In the genomic region with DNA sequence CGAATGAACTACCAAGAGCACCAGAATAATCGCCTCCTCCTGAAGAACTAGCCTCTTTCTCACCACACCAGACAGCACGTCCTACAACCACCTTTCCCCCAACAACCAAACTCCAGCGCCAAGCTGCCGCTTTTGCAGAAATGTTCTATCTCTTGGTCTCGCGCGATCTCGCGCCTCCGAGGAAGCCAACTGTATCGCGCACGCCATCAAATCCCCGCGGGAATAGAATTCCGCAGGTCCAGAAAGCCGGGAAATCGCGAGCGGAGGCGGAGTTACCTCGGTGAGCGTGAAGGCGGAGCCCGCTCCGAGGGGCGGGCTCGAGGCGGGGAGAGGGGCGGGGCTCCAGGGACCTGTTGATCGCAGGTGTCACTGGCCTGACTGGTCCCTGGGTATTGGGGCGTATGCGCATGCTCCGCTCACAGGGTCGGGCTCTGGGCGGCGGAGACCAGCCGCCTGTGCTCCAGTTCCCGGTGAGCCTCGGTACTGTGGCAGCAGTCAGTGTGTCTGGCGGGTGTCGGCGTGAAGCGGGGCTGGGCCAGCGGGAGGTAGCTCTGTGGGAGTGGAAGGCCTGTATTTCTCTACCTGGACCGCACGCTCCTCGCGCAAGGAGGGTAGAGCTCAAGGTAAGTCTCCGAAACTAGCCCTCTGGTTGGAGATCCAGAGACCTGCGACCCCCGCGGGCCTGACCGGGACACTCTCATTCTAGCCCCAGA, we compare ENCODE assay signal across 1 cellular context.
TF ChIP-seq lines count a peak whose summit lies in the region.

A gene (plus strand): TSS at position 463 of the 713 bp plus-strand sequence. CDS start 27,047 bp downstream, outside the sequence.

TF ChIP-seq in HepG2, 621 proteins besides CTCF, POLR2A, EP300 and RAD21 (continued from another document and continues in another):
- TF ChIP-seq, protein P1, sequence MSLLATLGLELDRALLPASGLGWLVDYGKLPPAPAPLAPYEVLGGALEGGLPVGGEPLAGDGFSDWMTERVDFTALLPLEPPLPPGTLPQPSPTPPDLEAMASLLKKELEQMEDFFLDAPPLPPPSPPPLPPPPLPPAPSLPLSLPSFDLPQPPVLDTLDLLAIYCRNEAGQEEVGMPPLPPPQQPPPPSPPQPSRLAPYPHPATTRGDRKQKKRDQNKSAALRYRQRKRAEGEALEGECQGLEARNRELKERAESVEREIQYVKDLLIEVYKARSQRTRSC (CRISPR knock-in tag; IDR thresholded peaks at IDR 0.05; ENCODE audit: low read depth): no peak
- TF ChIP-seq ZNF33A (CRISPR knock-in tag; IDR thresholded peaks at IDR 0.05; ENCODE audit: borderline replicate concordance) (no peak; the same call in 1 of the 2 replicates), SNAPC2 (CRISPR knock-in tag; IDR thresholded peaks at IDR 0.05) (no peak), ZNF24 (IDR thresholded peaks at IDR 0.05) (no peak), PCBP2 (optimal IDR thresholded peaks at IDR 0.05; ENCODE audit: low read depth, low read length, poor library complexity, severe bottlenecking) (no peak), IKZF1 (IDR thresholded peaks at IDR 0.05) (no peak), DMAP1 (CRISPR knock-in tag; IDR thresholded peaks at IDR 0.05) (peak; percentile 47), ZNF234 (CRISPR knock-in tag; conservative IDR thresholded peaks at IDR 0.05) (no peak; the same call in 1 of the 2 replicates), ZBTB21 (CRISPR knock-in tag; IDR thresholded peaks at IDR 0.05) (no peak), ZFP62 (CRISPR knock-in tag; IDR thresholded peaks at IDR 0.05) (no peak), ZNF577 (CRISPR knock-in tag; IDR thresholded peaks at IDR 0.05; ENCODE audit: borderline replicate concordance, low read depth) (no peak; the same call in 1 of the 2 replicates), PAF1 (CRISPR knock-in tag; IDR thresholded peaks at IDR 0.05) (no peak), KLF13 (CRISPR knock-in tag; IDR thresholded peaks at IDR 0.05) (no peak), TRIM24 (CRISPR knock-in tag; IDR thresholded peaks at IDR 0.05) (no peak), ZMYM4 (CRISPR knock-in tag; IDR thresholded peaks at IDR 0.05) (peak; percentile 95), ZNF703 (CRISPR knock-in tag; IDR thresholded peaks at IDR 0.05; ENCODE audit: borderline replicate concordance) (no peak; the same call in 1 of the 2 replicates), CREM (IDR thresholded peaks at IDR 0.05) (peak; percentile 41; the same call in 1 of the 2 replicates), CREM (CRISPR knock-in tag; IDR thresholded peaks at IDR 0.05) (no peak), KLF12 (CRISPR knock-in tag; IDR thresholded peaks at IDR 0.05; ENCODE audit: borderline replicate concordance) (peak; percentile 51; the same call in 1 of the 2 replicates), ATF1 (CRISPR knock-in tag; IDR thresholded peaks at IDR 0.05) (no peak), IRX3 (CRISPR knock-in tag; IDR thresholded peaks at IDR 0.05; ENCODE audit: borderline replicate concordance, low read depth) (no peak), PTBP1 (IDR thresholded peaks at IDR 0.05; ENCODE audit: low read depth, low read length, poor library complexity, severe bottlenecking) (no peak), ELF4 (CRISPR knock-in tag; IDR thresholded peaks at IDR 0.05; ENCODE audit: borderline replicate concordance) (0 out of 2 replicates have a peak, but pooled peaks have one; percentile 68), CENPX (CRISPR knock-in tag; IDR thresholded peaks at IDR 0.05) (no peak), ZSCAN30 (CRISPR knock-in tag; IDR thresholded peaks at IDR 0.05) (peak; percentile 62; the same call in 1 of the 2 replicates), TP53 (CRISPR knock-in tag; conservative IDR thresholded peaks at IDR 0.05) (0 out of 2 replicates have a peak, but pooled peaks have one; percentile 18), NFYB (CRISPR knock-in tag; IDR thresholded peaks at IDR 0.05) (no peak; the same call in 1 of the 2 replicates), KLF9 (CRISPR knock-in tag; IDR thresholded peaks at IDR 0.05; ENCODE audit: low read depth) (0 out of 2 replicates have a peak, but pooled peaks have one; percentile 62), ZNF749 (CRISPR knock-in tag; IDR thresholded peaks at IDR 0.05; ENCODE audit: borderline replicate concordance) (no peak; the same call in 1 of the 2 replicates), FOXK1 (CRISPR knock-in tag; IDR thresholded peaks at IDR 0.05; ENCODE audit: borderline replicate concordance, low read depth) (peak; percentile 48; the same call in 1 of the 2 replicates), SAFB2 (CRISPR knock-in tag; IDR thresholded peaks at IDR 0.05; ENCODE audit: borderline replicate concordance, low read depth) (no peak; the same call in 1 of the 2 replicates), HDAC1 (CRISPR knock-in tag; IDR thresholded peaks at IDR 0.05) (no peak; the same call in 1 of the 2 replicates), NFKBIZ (CRISPR knock-in tag; IDR thresholded peaks at IDR 0.05) (no peak), ZKSCAN1 (IDR thresholded peaks at IDR 0.05; ENCODE audit: low read length) (no peak), ZNF724P (CRISPR knock-in tag; IDR thresholded peaks at IDR 0.05; ENCODE audit: borderline replicate concordance) (no peak), TAF1 (CRISPR knock-in tag; IDR thresholded peaks at IDR 0.05) (peak; percentile 94), SIX1 (CRISPR knock-in tag; IDR thresholded peaks at IDR 0.05; ENCODE audit: borderline replicate concordance) (no peak), RFX1 (IDR thresholded peaks at IDR 0.05) (no peak), PRPF4 (IDR thresholded peaks at IDR 0.05; ENCODE audit: low read depth, low read length, poor library complexity, severe bottlenecking) (no peak), ZNF557 (CRISPR knock-in tag; IDR thresholded peaks at IDR 0.05) (peak; percentile 63; the same call in 1 of the 2 replicates), ZBTB1 (CRISPR knock-in tag; IDR thresholded peaks at IDR 0.05; ENCODE audit: borderline replicate concordance) (no peak), GATAD2A (CRISPR knock-in tag; IDR thresholded peaks at IDR 0.05) (no peak), HNRNPL (IDR thresholded peaks at IDR 0.05; ENCODE audit: low read depth, low read length) (no peak), XBP1 (CRISPR knock-in tag; IDR thresholded peaks at IDR 0.05) (0 out of 2 replicates have a peak, but pooled peaks have one; percentile 26), ZNF3 (CRISPR knock-in tag; IDR thresholded peaks at IDR 0.05) (no peak), BORCS8-MEF2B (CRISPR knock-in tag; IDR thresholded peaks at IDR 0.05) (peak; percentile 54)
- TF ChIP-seq, protein P2, sequence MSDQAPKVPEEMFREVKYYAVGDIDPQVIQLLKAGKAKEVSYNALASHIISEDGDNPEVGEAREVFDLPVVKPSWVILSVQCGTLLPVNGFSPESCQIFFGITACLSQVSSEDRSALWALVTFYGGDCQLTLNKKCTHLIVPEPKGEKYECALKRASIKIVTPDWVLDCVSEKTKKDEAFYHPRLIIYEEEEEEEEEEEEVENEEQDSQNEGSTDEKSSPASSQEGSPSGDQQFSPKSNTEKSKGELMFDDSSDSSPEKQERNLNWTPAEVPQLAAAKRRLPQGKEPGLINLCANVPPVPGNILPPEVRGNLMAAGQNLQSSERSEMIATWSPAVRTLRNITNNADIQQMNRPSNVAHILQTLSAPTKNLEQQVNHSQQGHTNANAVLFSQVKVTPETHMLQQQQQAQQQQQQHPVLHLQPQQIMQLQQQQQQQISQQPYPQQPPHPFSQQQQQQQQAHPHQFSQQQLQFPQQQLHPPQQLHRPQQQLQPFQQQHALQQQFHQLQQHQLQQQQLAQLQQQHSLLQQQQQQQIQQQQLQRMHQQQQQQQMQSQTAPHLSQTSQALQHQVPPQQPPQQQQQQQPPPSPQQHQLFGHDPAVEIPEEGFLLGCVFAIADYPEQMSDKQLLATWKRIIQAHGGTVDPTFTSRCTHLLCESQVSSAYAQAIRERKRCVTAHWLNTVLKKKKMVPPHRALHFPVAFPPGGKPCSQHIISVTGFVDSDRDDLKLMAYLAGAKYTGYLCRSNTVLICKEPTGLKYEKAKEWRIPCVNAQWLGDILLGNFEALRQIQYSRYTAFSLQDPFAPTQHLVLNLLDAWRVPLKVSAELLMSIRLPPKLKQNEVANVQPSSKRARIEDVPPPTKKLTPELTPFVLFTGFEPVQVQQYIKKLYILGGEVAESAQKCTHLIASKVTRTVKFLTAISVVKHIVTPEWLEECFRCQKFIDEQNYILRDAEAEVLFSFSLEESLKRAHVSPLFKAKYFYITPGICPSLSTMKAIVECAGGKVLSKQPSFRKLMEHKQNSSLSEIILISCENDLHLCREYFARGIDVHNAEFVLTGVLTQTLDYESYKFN (CRISPR knock-in tag; conservative IDR thresholded peaks at IDR 0.05): peak; percentile 56; the same call in 1 of the 2 replicates
- TF ChIP-seq, protein P3, sequence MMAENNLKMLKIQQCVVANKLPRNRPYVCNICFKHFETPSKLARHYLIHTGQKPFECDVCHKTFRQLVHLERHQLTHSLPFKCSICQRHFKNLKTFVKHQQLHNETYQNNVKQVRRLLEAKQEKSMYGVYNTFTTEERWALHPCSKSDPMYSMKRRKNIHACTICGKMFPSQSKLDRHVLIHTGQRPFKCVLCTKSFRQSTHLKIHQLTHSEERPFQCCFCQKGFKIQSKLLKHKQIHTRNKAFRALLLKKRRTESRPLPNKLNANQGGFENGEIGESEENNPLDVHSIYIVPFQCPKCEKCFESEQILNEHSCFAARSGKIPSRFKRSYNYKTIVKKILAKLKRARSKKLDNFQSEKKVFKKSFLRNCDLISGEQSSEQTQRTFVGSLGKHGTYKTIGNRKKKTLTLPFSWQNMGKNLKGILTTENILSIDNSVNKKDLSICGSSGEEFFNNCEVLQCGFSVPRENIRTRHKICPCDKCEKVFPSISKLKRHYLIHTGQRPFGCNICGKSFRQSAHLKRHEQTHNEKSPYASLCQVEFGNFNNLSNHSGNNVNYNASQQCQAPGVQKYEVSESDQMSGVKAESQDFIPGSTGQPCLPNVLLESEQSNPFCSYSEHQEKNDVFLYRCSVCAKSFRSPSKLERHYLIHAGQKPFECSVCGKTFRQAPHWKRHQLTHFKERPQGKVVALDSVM (CRISPR knock-in tag; IDR thresholded peaks at IDR 0.05): peak; percentile 10; the same call in 1 of the 2 replicates
- TF ChIP-seq, protein P4, sequence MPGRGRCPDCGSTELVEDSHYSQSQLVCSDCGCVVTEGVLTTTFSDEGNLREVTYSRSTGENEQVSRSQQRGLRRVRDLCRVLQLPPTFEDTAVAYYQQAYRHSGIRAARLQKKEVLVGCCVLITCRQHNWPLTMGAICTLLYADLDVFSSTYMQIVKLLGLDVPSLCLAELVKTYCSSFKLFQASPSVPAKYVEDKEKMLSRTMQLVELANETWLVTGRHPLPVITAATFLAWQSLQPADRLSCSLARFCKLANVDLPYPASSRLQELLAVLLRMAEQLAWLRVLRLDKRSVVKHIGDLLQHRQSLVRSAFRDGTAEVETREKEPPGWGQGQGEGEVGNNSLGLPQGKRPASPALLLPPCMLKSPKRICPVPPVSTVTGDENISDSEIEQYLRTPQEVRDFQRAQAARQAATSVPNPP (CRISPR knock-in tag; IDR thresholded peaks at IDR 0.05): no peak
- TF ChIP-seq, protein P5, sequence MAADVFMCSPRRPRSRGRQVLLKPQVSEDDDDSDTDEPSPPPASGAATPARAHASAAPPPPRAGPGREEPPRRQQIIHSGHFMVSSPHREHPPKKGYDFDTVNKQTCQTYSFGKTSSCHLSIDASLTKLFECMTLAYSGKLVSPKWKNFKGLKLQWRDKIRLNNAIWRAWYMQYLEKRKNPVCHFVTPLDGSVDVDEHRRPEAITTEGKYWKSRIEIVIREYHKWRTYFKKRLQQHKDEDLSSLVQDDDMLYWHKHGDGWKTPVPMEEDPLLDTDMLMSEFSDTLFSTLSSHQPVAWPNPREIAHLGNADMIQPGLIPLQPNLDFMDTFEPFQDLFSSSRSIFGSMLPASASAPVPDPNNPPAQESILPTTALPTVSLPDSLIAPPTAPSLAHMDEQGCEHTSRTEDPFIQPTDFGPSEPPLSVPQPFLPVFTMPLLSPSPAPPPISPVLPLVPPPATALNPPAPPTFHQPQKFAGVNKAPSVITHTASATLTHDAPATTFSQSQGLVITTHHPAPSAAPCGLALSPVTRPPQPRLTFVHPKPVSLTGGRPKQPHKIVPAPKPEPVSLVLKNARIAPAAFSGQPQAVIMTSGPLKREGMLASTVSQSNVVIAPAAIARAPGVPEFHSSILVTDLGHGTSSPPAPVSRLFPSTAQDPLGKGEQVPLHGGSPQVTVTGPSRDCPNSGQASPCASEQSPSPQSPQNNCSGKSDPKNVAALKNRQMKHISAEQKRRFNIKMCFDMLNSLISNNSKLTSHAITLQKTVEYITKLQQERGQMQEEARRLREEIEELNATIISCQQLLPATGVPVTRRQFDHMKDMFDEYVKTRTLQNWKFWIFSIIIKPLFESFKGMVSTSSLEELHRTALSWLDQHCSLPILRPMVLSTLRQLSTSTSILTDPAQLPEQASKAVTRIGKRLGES (CRISPR knock-in tag; IDR thresholded peaks at IDR 0.05; ENCODE audit: borderline replicate concordance): no peak
- TF ChIP-seq, protein P6, sequence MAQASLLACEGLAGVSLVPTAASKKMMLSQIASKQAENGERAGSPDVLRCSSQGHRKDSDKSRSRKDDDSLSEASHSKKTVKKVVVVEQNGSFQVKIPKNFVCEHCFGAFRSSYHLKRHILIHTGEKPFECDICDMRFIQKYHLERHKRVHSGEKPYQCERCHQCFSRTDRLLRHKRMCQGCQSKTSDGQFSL (CRISPR knock-in tag; IDR thresholded peaks at IDR 0.05): 0 out of 2 replicates have a peak, but pooled peaks have one; percentile 13
- TF ChIP-seq, protein P7, sequence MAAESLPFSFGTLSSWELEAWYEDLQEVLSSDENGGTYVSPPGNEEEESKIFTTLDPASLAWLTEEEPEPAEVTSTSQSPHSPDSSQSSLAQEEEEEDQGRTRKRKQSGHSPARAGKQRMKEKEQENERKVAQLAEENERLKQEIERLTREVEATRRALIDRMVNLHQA (CRISPR knock-in tag; IDR thresholded peaks at IDR 0.05): no peak
- TF ChIP-seq, protein P8, sequence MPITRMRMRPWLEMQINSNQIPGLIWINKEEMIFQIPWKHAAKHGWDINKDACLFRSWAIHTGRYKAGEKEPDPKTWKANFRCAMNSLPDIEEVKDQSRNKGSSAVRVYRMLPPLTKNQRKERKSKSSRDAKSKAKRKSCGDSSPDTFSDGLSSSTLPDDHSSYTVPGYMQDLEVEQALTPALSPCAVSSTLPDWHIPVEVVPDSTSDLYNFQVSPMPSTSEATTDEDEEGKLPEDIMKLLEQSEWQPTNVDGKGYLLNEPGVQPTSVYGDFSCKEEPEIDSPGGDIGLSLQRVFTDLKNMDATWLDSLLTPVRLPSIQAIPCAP (CRISPR knock-in tag; IDR thresholded peaks at IDR 0.05; ENCODE audit: low read depth): no peak
- TF ChIP-seq, protein P9, sequence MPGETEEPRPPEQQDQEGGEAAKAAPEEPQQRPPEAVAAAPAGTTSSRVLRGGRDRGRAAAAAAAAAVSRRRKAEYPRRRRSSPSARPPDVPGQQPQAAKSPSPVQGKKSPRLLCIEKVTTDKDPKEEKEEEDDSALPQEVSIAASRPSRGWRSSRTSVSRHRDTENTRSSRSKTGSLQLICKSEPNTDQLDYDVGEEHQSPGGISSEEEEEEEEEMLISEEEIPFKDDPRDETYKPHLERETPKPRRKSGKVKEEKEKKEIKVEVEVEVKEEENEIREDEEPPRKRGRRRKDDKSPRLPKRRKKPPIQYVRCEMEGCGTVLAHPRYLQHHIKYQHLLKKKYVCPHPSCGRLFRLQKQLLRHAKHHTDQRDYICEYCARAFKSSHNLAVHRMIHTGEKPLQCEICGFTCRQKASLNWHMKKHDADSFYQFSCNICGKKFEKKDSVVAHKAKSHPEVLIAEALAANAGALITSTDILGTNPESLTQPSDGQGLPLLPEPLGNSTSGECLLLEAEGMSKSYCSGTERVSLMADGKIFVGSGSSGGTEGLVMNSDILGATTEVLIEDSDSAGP (CRISPR knock-in tag; IDR thresholded peaks at IDR 0.05; ENCODE audit: borderline replicate concordance): peak; percentile 77; the same call in 1 of the 2 replicates
- TF ChIP-seq, protein P10, sequence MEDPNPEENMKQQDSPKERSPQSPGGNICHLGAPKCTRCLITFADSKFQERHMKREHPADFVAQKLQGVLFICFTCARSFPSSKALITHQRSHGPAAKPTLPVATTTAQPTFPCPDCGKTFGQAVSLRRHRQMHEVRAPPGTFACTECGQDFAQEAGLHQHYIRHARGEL (CRISPR knock-in tag; IDR thresholded peaks at IDR 0.05): no peak
